20 cellular contexts compared by ENCODE assay signal in the genomic region with DNA sequence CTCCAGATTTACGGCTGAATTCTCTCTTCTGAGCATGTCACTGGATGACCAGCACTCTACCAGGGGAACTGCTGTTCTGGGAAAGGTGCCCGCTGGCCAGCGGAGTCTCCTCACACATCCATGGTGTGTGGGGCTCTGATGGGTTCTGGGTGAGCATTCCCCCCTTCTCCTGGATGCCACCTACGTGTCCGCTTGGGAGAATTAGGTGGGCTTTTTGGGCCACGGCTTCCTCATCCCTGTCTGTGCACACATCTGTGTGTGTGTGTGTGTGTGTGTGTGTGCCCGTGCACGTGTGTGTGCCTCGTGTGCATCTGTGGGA.
"Had no signal": no experiment of that assay in that cellular context is flagged by ENCODE, and none has a peak within 500 bp of the region (broad histone marks: within the 10 kb centered on the region; RNA-seq: fewer than 3 reads in every experiment).

No MANE protein-coding gene starts in this region.

- H3K27me3 Mint-ChIP-seq: activated CD4-positive, alpha-beta T cell treated with anti-CD3 and anti-CD28 coated beads for 36 hours; naive thymus-derived CD4-positive, alpha-beta T cell had no signal

- H3K36me3 ChIP-seq: ascending aorta, neutrophil, tibial artery, uterus, WERI-Rb-1 had no signal

- H3K4me1 ChIP-seq: ascending aorta, parathyroid adenoma, tibial artery, uterus had no signal

- H3K9ac ChIP-seq: parathyroid adenoma had no signal

- FAIRE-seq: endometrium, frontal cortex had no signal

- H3K36me3 Mint-ChIP-seq: memory B cell; stimulated activated naive B cell treated with anti-CD40 and anti-IgM and Interleukin-4, amounts not matched to agents 10 μg/mL and 1 μg/mL and 100 μg/mL, for 72 hours had no signal

- ATAC-seq: activated CD4-positive, alpha-beta T cell treated with anti-CD3 and anti-CD28 coated beads for 36 hours; naive thymus-derived CD4-positive, alpha-beta T cell; sciatic nerve; stimulated activated naive B cell treated with anti-CD40 and anti-IgM and Interleukin-4, amounts not matched to agents 10 μg/mL and 1 μg/mL and 100 μg/mL, for 72 hours had no signal

- H3K79me2 ChIP-seq: parathyroid adenoma had no signal

- H3K27ac Mint-ChIP-seq: activated CD4-positive, alpha-beta T cell treated with anti-CD3 and anti-CD28 coated beads for 36 hours; activated T-helper 2 cell treated with anti-CD3 and anti-CD28 coated beads, Interferon-gamma antibody, Interleukin-2, Interleukin-4, amounts not matched to agents 10 μg/mL and 5 μg/mL and 100 μg/mL, durations not matched to agents 14 hours and 24 hours and 36 hours; memory B cell; stimulated activated naive B cell treated with anti-CD40 and anti-IgM and Interleukin-4, amounts not matched to agents 10 μg/mL and 1 μg/mL and 100 μg/mL, for 72 hours had no signal

- H3K4me3 Mint-ChIP-seq: activated CD4-positive, alpha-beta T cell treated with anti-CD3 and anti-CD28 coated beads for 36 hours; memory B cell; stimulated activated naive B cell treated with anti-CD40 and anti-IgM and Interleukin-4, amounts not matched to agents 10 μg/mL and 1 μg/mL and 100 μg/mL, for 72 hours had no signal

- H3K4me3 ChIP-seq: ascending aorta, smooth muscle cell, tibial artery, uterus had no signal

- H3K9me3 ChIP-seq: ascending aorta, neutrophil, tibial artery, uterus had no signal

- H3K27ac ChIP-seq: ascending aorta, neutrophil, parathyroid adenoma, tibial artery, uterus, WERI-Rb-1 had no signal

- H3K4me2 ChIP-seq: smooth muscle cell had no signal

- H3K9me3 Mint-ChIP-seq: memory B cell; stimulated activated naive B cell treated with anti-CD40 and anti-IgM and Interleukin-4, amounts not matched to agents 10 μg/mL and 1 μg/mL and 100 μg/mL, for 72 hours had no signal

- DNase-seq: activated CD4-positive, alpha-beta T cell treated with anti-CD3 and anti-CD28 coated beads for 36 hours; activated naive CD4-positive, alpha-beta T cell treated with Interleukin-2 at 50 U/mL for 16 hours; cerebellar nuclear complex; cortex of kidney; stimulated activated naive B cell treated with anti-CD40 and anti-IgM and Interleukin-4, amounts not matched to agents 10 μg/mL and 1 μg/mL and 100 μg/mL, for 72 hours; substantia nigra; SW 1271; WERI-Rb-1 had no signal

- H3K27me3 ChIP-seq: ascending aorta, uterus had no signal

- H2AFZ ChIP-seq: parathyroid adenoma had no signal
